ENCODE assay signal across 2 cellular contexts in genomic region chr11:5690216-5690615, GRCh38.
TF ChIP-seq lines count a peak whose summit lies in the region.

No MANE protein-coding gene starts in this region.

TF ChIP-seq in liver, 16 proteins besides CTCF, POLR2A, EP300 and RAD21:
- no peak for TF ChIP-seq TAF1 (conservative IDR thresholded peaks at IDR 0.05)
- TF ChIP-seq RXRA (IDR thresholded peaks at IDR 0.05): no peak
- no peak for TF ChIP-seq FOXA2 (IDR thresholded peaks at IDR 0.05)
- TF ChIP-seq NR2F2 (IDR thresholded peaks at IDR 0.05): no peak

TF ChIP-seq in HepG2, 621 proteins besides CTCF, POLR2A, EP300 and RAD21:
- TF ChIP-seq, protein P1, sequence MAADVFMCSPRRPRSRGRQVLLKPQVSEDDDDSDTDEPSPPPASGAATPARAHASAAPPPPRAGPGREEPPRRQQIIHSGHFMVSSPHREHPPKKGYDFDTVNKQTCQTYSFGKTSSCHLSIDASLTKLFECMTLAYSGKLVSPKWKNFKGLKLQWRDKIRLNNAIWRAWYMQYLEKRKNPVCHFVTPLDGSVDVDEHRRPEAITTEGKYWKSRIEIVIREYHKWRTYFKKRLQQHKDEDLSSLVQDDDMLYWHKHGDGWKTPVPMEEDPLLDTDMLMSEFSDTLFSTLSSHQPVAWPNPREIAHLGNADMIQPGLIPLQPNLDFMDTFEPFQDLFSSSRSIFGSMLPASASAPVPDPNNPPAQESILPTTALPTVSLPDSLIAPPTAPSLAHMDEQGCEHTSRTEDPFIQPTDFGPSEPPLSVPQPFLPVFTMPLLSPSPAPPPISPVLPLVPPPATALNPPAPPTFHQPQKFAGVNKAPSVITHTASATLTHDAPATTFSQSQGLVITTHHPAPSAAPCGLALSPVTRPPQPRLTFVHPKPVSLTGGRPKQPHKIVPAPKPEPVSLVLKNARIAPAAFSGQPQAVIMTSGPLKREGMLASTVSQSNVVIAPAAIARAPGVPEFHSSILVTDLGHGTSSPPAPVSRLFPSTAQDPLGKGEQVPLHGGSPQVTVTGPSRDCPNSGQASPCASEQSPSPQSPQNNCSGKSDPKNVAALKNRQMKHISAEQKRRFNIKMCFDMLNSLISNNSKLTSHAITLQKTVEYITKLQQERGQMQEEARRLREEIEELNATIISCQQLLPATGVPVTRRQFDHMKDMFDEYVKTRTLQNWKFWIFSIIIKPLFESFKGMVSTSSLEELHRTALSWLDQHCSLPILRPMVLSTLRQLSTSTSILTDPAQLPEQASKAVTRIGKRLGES (CRISPR knock-in tag; IDR thresholded peaks at IDR 0.05; ENCODE audit: borderline replicate concordance): no peak
- TF ChIP-seq, protein P2, sequence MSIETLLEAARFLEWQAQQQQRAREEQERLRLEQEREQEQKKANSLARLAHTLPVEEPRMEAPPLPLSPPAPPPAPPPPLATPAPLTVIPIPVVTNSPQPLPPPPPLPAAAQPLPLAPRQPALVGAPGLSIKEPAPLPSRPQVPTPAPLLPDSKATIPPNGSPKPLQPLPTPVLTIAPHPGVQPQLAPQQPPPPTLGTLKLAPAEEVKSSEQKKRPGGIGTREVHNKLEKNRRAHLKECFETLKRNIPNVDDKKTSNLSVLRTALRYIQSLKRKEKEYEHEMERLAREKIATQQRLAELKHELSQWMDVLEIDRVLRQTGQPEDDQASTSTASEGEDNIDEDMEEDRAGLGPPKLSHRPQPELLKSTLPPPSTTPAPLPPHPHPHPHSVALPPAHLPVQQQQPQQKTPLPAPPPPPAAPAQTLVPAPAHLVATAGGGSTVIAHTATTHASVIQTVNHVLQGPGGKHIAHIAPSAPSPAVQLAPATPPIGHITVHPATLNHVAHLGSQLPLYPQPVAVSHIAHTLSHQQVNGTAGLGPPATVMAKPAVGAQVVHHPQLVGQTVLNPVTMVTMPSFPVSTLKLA (IDR thresholded peaks at IDR 0.05): no peak
- TF ChIP-seq ZBTB21 (CRISPR knock-in tag; IDR thresholded peaks at IDR 0.05): no peak
